1 cellular context compared by ENCODE assay signal in the genomic region with DNA sequence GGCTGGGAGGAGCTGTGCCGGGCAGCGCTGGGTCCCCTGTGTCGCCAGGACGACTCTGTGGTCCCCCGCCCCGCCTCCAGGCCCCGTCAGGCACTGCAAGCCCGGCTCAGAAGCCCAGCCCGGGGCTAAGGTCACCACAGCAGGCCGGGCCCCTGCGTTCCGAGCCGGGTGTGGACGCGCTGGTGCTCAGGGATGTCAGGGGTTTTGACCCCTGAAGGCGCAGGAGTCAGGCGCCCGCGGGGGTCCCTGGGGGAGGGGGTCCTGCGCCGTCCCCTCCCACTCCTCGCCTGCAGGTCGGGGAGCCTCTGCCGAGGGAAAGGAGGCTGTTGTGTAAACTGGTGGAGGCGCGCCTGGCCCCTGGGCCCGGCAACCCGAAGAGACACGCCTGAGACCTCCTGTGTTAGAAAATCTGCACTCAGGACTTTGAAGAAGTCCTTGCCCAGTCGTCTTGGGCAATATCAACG.
TF ChIP-seq lines count a peak whose summit lies in the region.

No MANE protein-coding gene starts in this region.

TF ChIP-seq in HepG2, 621 proteins besides CTCF, POLR2A, EP300 and RAD21 (continued from another document and continues in another):
- no peak for TF ChIP-seq MIXL1 (CRISPR knock-in tag; IDR thresholded peaks at IDR 0.05)
- no peak for TF ChIP-seq ZNF709 (CRISPR knock-in tag; IDR thresholded peaks at IDR 0.05)
- TF ChIP-seq, protein P1, sequence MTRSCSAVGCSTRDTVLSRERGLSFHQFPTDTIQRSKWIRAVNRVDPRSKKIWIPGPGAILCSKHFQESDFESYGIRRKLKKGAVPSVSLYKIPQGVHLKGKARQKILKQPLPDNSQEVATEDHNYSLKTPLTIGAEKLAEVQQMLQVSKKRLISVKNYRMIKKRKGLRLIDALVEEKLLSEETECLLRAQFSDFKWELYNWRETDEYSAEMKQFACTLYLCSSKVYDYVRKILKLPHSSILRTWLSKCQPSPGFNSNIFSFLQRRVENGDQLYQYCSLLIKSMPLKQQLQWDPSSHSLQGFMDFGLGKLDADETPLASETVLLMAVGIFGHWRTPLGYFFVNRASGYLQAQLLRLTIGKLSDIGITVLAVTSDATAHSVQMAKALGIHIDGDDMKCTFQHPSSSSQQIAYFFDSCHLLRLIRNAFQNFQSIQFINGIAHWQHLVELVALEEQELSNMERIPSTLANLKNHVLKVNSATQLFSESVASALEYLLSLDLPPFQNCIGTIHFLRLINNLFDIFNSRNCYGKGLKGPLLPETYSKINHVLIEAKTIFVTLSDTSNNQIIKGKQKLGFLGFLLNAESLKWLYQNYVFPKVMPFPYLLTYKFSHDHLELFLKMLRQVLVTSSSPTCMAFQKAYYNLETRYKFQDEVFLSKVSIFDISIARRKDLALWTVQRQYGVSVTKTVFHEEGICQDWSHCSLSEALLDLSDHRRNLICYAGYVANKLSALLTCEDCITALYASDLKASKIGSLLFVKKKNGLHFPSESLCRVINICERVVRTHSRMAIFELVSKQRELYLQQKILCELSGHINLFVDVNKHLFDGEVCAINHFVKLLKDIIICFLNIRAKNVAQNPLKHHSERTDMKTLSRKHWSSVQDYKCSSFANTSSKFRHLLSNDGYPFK (CRISPR knock-in tag; IDR thresholded peaks at IDR 0.05; ENCODE audit: borderline replicate concordance) = peak; percentile 25; the same call in 1 of the 2 replicates
- TF ChIP-seq ZNF839 (CRISPR knock-in tag; IDR thresholded peaks at IDR 0.05; ENCODE audit: borderline replicate concordance) = no peak
- TF ChIP-seq, protein P2, sequence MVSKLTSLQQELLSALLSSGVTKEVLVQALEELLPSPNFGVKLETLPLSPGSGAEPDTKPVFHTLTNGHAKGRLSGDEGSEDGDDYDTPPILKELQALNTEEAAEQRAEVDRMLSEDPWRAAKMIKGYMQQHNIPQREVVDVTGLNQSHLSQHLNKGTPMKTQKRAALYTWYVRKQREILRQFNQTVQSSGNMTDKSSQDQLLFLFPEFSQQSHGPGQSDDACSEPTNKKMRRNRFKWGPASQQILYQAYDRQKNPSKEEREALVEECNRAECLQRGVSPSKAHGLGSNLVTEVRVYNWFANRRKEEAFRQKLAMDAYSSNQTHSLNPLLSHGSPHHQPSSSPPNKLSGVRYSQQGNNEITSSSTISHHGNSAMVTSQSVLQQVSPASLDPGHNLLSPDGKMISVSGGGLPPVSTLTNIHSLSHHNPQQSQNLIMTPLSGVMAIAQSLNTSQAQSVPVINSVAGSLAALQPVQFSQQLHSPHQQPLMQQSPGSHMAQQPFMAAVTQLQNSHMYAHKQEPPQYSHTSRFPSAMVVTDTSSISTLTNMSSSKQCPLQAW (CRISPR knock-in tag; IDR thresholded peaks at IDR 0.05) = no peak
- 0 out of 2 replicates have a peak, but pooled peaks have one; percentile 31 for TF ChIP-seq ZNF292 (CRISPR knock-in tag; IDR thresholded peaks at IDR 0.05; ENCODE audit: borderline replicate concordance, low read depth)
- no peak for TF ChIP-seq MAF1 (CRISPR knock-in tag; IDR thresholded peaks at IDR 0.05; ENCODE audit: borderline replicate concordance)
- no peak for TF ChIP-seq ZNF883 (CRISPR knock-in tag; IDR thresholded peaks at IDR 0.05; ENCODE audit: not compliant biosample characterization)
- TF ChIP-seq HNF4G (IDR thresholded peaks at IDR 0.05; ENCODE audit: borderline replicate concordance, low read depth, low read length) = no peak
- TF ChIP-seq HNF4G (CRISPR knock-in tag; IDR thresholded peaks at IDR 0.05; ENCODE audit: borderline replicate concordance, low read depth) = no peak
- no peak for TF ChIP-seq NR2C2 (CRISPR knock-in tag; IDR thresholded peaks at IDR 0.05; ENCODE audit: borderline replicate concordance)
- TF ChIP-seq NR2F6 (IDR thresholded peaks at IDR 0.05) = peak; percentile 16; the same call in 1 of the 2 replicates
- TF ChIP-seq NR2F6 (CRISPR knock-in tag; IDR thresholded peaks at IDR 0.05) = peak; percentile 67
- TF ChIP-seq HCFC1 (IDR thresholded peaks at IDR 0.05; ENCODE audit: low read depth, low read length) = no peak
- TF ChIP-seq ZMYM2 (CRISPR knock-in tag; IDR thresholded peaks at IDR 0.05) = no peak
- no peak for TF ChIP-seq POLR2AphosphoS2 (IDR thresholded peaks at IDR 0.05; ENCODE audit: low read depth, low read length)
- peak; percentile 58; the same call in 1 of the 2 replicates for TF ChIP-seq HDAC1 (CRISPR knock-in tag; IDR thresholded peaks at IDR 0.05)
- no peak for TF ChIP-seq ZKSCAN5 (CRISPR knock-in tag; IDR thresholded peaks at IDR 0.05)
- 0 out of 2 replicates have a peak, but pooled peaks have one; percentile 28 for TF ChIP-seq ZNF746 (CRISPR knock-in tag; IDR thresholded peaks at IDR 0.05)
- TF ChIP-seq PCBP1 (IDR thresholded peaks at IDR 0.05; ENCODE audit: borderline replicate concordance, low read depth, low read length) = 0 out of 2 replicates have a peak, but pooled peaks have one; percentile 40
- no peak for TF ChIP-seq RELA (CRISPR knock-in tag; IDR thresholded peaks at IDR 0.05)
- no peak for TF ChIP-seq ZNF34 (CRISPR knock-in tag; IDR thresholded peaks at IDR 0.05; ENCODE audit: borderline replicate concordance)
- 0 out of 2 replicates have a peak, but pooled peaks have one; percentile 33 for TF ChIP-seq KDM2A (CRISPR knock-in tag; IDR thresholded peaks at IDR 0.05; ENCODE audit: borderline replicate concordance, low read depth)
- no peak for TF ChIP-seq ZFP36L2 (CRISPR knock-in tag; IDR thresholded peaks at IDR 0.05)
- peak; percentile 12; the same call in 1 of the 2 replicates for TF ChIP-seq ZNF768 (CRISPR knock-in tag; IDR thresholded peaks at IDR 0.05)
- TF ChIP-seq XRCC5 (optimal IDR thresholded peaks at IDR 0.05; ENCODE audit: low read length) = peak; percentile 23
- TF ChIP-seq, protein P3, sequence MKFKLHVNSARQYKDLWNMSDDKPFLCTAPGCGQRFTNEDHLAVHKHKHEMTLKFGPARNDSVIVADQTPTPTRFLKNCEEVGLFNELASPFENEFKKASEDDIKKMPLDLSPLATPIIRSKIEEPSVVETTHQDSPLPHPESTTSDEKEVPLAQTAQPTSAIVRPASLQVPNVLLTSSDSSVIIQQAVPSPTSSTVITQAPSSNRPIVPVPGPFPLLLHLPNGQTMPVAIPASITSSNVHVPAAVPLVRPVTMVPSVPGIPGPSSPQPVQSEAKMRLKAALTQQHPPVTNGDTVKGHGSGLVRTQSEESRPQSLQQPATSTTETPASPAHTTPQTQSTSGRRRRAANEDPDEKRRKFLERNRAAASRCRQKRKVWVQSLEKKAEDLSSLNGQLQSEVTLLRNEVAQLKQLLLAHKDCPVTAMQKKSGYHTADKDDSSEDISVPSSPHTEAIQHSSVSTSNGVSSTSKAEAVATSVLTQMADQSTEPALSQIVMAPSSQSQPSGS (CRISPR knock-in tag; IDR thresholded peaks at IDR 0.05) = no peak
- TF ChIP-seq ZNF788 (CRISPR knock-in tag; IDR thresholded peaks at IDR 0.05; ENCODE audit: borderline replicate concordance) = no peak
- peak; percentile 46; the same call in 1 of the 2 replicates for TF ChIP-seq ZNF670 (CRISPR knock-in tag; IDR thresholded peaks at IDR 0.05; ENCODE audit: borderline replicate concordance)
- TF ChIP-seq, protein P4, sequence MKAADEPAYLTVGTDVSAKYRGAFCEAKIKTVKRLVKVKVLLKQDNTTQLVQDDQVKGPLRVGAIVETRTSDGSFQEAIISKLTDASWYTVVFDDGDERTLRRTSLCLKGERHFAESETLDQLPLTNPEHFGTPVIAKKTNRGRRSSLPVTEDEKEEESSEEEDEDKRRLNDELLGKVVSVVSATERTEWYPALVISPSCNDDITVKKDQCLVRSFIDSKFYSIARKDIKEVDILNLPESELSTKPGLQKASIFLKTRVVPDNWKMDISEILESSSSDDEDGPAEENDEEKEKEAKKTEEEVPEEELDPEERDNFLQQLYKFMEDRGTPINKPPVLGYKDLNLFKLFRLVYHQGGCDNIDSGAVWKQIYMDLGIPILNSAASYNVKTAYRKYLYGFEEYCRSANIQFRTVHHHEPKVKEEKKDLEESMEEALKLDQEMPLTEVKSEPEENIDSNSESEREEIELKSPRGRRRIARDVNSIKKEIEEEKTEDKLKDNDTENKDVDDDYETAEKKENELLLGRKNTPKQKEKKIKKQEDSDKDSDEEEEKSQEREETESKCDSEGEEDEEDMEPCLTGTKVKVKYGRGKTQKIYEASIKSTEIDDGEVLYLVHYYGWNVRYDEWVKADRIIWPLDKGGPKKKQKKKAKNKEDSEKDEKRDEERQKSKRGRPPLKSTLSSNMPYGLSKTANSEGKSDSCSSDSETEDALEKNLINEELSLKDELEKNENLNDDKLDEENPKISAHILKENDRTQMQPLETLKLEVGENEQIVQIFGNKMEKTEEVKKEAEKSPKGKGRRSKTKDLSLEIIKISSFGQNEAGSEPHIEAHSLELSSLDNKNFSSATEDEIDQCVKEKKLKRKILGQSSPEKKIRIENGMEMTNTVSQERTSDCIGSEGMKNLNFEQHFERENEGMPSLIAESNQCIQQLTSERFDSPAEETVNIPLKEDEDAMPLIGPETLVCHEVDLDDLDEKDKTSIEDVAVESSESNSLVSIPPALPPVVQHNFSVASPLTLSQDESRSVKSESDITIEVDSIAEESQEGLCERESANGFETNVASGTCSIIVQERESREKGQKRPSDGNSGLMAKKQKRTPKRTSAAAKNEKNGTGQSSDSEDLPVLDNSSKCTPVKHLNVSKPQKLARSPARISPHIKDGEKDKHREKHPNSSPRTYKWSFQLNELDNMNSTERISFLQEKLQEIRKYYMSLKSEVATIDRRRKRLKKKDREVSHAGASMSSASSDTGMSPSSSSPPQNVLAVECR (CRISPR knock-in tag; IDR thresholded peaks at IDR 0.05; ENCODE audit: borderline replicate concordance) = no peak; the same call in 1 of the 2 replicates
- TF ChIP-seq, protein P5, sequence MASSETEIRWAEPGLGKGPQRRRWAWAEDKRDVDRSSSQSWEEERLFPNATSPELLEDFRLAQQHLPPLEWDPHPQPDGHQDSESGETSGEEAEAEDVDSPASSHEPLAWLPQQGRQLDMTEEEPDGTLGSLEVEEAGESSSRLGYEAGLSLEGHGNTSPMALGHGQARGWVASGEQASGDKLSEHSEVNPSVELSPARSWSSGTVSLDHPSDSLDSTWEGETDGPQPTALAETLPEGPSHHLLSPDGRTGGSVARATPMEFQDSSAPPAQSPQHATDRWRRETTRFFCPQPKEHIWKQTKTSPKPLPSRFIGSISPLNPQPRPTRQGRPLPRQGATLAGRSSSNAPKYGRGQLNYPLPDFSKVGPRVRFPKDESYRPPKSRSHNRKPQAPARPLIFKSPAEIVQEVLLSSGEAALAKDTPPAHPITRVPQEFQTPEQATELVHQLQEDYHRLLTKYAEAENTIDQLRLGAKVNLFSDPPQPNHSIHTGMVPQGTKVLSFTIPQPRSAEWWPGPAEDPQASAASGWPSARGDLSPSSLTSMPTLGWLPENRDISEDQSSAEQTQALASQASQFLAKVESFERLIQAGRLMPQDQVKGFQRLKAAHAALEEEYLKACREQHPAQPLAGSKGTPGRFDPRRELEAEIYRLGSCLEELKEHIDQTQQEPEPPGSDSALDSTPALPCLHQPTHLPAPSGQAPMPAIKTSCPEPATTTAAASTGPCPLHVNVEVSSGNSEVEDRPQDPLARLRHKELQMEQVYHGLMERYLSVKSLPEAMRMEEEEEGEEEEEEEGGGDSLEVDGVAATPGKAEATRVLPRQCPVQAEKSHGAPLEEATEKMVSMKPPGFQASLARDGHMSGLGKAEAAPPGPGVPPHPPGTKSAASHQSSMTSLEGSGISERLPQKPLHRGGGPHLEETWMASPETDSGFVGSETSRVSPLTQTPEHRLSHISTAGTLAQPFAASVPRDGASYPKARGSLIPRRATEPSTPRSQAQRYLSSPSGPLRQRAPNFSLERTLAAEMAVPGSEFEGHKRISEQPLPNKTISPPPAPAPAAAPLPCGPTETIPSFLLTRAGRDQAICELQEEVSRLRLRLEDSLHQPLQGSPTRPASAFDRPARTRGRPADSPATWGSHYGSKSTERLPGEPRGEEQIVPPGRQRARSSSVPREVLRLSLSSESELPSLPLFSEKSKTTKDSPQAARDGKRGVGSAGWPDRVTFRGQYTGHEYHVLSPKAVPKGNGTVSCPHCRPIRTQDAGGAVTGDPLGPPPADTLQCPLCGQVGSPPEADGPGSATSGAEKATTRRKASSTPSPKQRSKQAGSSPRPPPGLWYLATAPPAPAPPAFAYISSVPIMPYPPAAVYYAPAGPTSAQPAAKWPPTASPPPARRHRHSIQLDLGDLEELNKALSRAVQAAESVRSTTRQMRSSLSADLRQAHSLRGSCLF (CRISPR knock-in tag; IDR thresholded peaks at IDR 0.05; ENCODE audit: borderline replicate concordance) = no peak
- TF ChIP-seq ZIK1 (CRISPR knock-in tag; IDR thresholded peaks at IDR 0.05; ENCODE audit: borderline replicate concordance, low read depth) = no peak
- TF ChIP-seq, protein P6, sequence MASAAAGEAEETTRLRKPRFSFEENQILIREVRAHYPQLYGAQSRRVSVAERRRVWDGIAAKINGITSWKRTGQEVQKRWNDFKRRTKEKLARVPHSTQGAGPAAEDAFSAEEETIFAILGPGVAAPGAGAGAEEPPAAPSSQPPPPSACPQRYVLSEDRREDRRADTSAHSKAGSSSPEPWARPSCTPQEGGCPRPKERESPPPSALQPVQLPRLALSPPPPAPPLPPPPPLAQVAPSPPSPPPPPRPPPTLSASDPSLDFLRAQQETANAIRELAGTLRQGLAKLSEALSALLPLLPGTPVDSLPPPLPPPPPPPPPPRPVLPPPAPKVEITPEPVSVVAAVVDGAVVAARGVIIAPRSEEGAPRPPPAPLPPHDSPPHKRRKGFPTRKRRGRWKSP (CRISPR knock-in tag; IDR thresholded peaks at IDR 0.05) = no peak
- TF ChIP-seq ATAD3A (CRISPR knock-in tag; IDR thresholded peaks at IDR 0.05) = no peak
- TF ChIP-seq, protein P7, sequence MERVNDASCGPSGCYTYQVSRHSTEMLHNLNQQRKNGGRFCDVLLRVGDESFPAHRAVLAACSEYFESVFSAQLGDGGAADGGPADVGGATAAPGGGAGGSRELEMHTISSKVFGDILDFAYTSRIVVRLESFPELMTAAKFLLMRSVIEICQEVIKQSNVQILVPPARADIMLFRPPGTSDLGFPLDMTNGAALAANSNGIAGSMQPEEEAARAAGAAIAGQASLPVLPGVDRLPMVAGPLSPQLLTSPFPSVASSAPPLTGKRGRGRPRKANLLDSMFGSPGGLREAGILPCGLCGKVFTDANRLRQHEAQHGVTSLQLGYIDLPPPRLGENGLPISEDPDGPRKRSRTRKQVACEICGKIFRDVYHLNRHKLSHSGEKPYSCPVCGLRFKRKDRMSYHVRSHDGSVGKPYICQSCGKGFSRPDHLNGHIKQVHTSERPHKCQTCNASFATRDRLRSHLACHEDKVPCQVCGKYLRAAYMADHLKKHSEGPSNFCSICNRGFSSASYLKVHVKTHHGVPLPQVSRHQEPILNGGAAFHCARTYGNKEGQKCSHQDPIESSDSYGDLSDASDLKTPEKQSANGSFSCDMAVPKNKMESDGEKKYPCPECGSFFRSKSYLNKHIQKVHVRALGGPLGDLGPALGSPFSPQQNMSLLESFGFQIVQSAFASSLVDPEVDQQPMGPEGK (CRISPR knock-in tag; IDR thresholded peaks at IDR 0.05) = peak; percentile 34; the same call in 1 of the 2 replicates
